In genomic region chr12:80590085-80590484, GRCh38 we compare ENCODE assay signal across 19 cellular contexts.
"Had no signal": no experiment of that assay in that cellular context is flagged by ENCODE, and none has a peak within 500 bp of the region (broad histone marks: within the 10 kb centered on the region; RNA-seq: fewer than 3 reads in every experiment).

No MANE protein-coding gene starts in this region.

- DNase-seq: activated CD4-positive, alpha-beta T cell treated with anti-CD3 and anti-CD28 coated beads for 4 hours; activated CD8-positive, alpha-beta memory T cell treated with anti-CD3 and anti-CD28 coated beads, Interleukin-2, amount 50 U/mL, for 48 hours; activated CD8-positive, alpha-beta T cell treated with anti-CD3 and anti-CD28 coated beads for 36 hours; activated naive CD8-positive, alpha-beta T cell treated with anti-CD3 and anti-CD28 coated beads, Interleukin-2, amount 50 U/mL, for 24 hours; cortex of kidney; effector memory CD4-positive, alpha-beta T cell; islet precursor cell; nucleus accumbens; right cardiac atrium; spleen; stimulated activated CD4-positive, alpha-beta T cell treated with anti-CD3 and anti-CD28 coated beads, Interleukin-1b, Interleukin-23, amount 100 ng/mL, for 48 hours; T-helper 1 cell; WERI-Rb-1 had no signal

- H3K36me3 ChIP-seq: spleen, tibial nerve, WERI-Rb-1 had no signal

- H3K27ac Mint-ChIP-seq: activated CD8-positive, alpha-beta T cell treated with anti-CD3 and anti-CD28 coated beads for 36 hours; activated naive CD8-positive, alpha-beta T cell treated with anti-CD3 and anti-CD28 coated beads, Interleukin-2, amount 50 U/mL, for 24 hours; natural killer cell treated with Interleukin-12 subunit alpha and Interleukin-12 subunit beta and Interleukin-15 and Interleukin-18, amount 100 ng/mL, for 72 hours; progenitor cell of endocrine pancreas; stimulated activated memory B cell treated with anti-CD40 and anti-IgM and Interleukin-4, amounts not matched to agents 10 μg/mL and 1 μg/mL and 100 μg/mL, for 72 hours had no signal

- ATAC-seq: activated CD8-positive, alpha-beta T cell treated with anti-CD3 and anti-CD28 coated beads for 36 hours; activated naive CD8-positive, alpha-beta T cell treated with anti-CD3 and anti-CD28 coated beads, Interleukin-2, amount 50 U/mL, for 24 hours; left lobe of liver; natural killer cell treated with Interleukin-12 subunit alpha and Interleukin-12 subunit beta and Interleukin-15 and Interleukin-18, amount 100 ng/mL, for 72 hours; right cardiac atrium; stimulated activated memory B cell treated with anti-CD40 and anti-IgM and Interleukin-4, amounts not matched to agents 10 μg/mL and 1 μg/mL and 100 μg/mL, for 72 hours had no signal

- H3K9me3 ChIP-seq: spleen, tibial nerve had no signal

- H3K27ac ChIP-seq: spleen, tibial nerve, WERI-Rb-1 had no signal

- H3K27me3 ChIP-seq: spleen, tibial nerve had no signal

- H3K4me1 Mint-ChIP-seq: activated naive CD8-positive, alpha-beta T cell treated with anti-CD3 and anti-CD28 coated beads, Interleukin-2, amount 50 U/mL, for 24 hours; central memory CD8-positive, alpha-beta T cell; stimulated activated memory B cell treated with anti-CD40 and anti-IgM and Interleukin-4, amounts not matched to agents 10 μg/mL and 1 μg/mL and 100 μg/mL, for 72 hours had no signal

- H3K27me3 Mint-ChIP-seq: activated CD8-positive, alpha-beta T cell treated with anti-CD3 and anti-CD28 coated beads for 36 hours; activated naive CD8-positive, alpha-beta T cell treated with anti-CD3 and anti-CD28 coated beads, Interleukin-2, amount 50 U/mL, for 24 hours; central memory CD8-positive, alpha-beta T cell; natural killer cell treated with Interleukin-12 subunit alpha and Interleukin-12 subunit beta and Interleukin-15 and Interleukin-18, amount 100 ng/mL, for 72 hours; stimulated activated memory B cell treated with anti-CD40 and anti-IgM and Interleukin-4, amounts not matched to agents 10 μg/mL and 1 μg/mL and 100 μg/mL, for 72 hours had no signal

- H3K4me3 ChIP-seq: spleen, tibial nerve had no signal

- H3K4me3 Mint-ChIP-seq: activated CD8-positive, alpha-beta T cell treated with anti-CD3 and anti-CD28 coated beads for 36 hours; activated naive CD8-positive, alpha-beta T cell treated with anti-CD3 and anti-CD28 coated beads, Interleukin-2, amount 50 U/mL, for 24 hours; central memory CD8-positive, alpha-beta T cell; natural killer cell treated with Interleukin-12 subunit alpha and Interleukin-12 subunit beta and Interleukin-15 and Interleukin-18, amount 100 ng/mL, for 72 hours; stimulated activated memory B cell treated with anti-CD40 and anti-IgM and Interleukin-4, amounts not matched to agents 10 μg/mL and 1 μg/mL and 100 μg/mL, for 72 hours had no signal

- H3K36me3 Mint-ChIP-seq: natural killer cell treated with Interleukin-12 subunit alpha and Interleukin-12 subunit beta and Interleukin-15 and Interleukin-18, amount 100 ng/mL, for 72 hours; stimulated activated memory B cell treated with anti-CD40 and anti-IgM and Interleukin-4, amounts not matched to agents 10 μg/mL and 1 μg/mL and 100 μg/mL, for 72 hours had no signal

- H3K4me1 ChIP-seq: spleen, tibial nerve had no signal
